Comparison of ENCODE assay signal across 16 cellular contexts in the genomic region with DNA sequence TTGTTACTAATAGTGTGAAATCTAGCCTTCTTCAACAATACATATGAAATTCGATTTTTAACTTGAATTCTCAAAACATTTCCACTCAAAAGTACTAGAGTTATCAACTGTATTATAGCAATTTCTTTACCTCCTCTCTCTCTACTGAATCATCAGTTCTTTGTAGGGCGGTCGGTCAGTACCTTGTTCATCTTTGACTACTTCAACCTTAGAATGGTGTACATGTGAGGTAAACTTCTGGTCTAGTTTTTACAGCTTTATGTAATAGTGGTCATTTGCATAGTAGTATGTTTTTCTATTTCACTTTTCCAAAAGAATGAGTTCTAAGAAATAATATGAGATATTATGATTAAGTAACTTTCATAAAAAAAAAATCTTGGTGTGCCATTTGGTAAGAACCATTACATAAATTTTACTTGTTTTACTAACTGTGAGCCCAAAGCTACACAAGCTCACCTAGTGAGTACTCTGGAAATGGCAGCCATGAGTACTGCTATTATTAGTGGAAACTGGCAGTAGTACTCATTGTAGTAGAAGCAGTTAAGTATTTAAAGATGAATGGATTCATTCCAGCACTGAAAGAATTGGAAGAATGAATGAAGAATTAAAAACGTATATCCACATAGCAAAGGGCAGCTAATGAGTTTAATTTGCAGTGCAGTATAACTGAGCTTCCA. TPM values are rescaled to one million over a fixed set of nuclear protein-coding genes. Genes with fewer than 3 reads are reported as not detected.
DNase-seq lines count a peak whose midpoint lies in the region; ATAC-seq, FAIRE-seq and TF ChIP-seq lines count a peak whose summit lies in the region.
"Had no signal": no experiment of that assay in that cellular context is flagged by ENCODE, and none has a peak within 500 bp of the region (broad histone marks: within the 10 kb centered on the region; RNA-seq: fewer than 3 reads in every experiment).

No MANE protein-coding gene starts in this region.

- ATAC-seq in stimulated activated effector memory CD8-positive, alpha-beta T cell treated with anti-CD3 and anti-CD28 coated beads, Interleukin-12 subunit alpha, Interleukin-12 subunit beta, amount 100 ng/mL, for 72 hours = peak; percentile 52
- ATAC-seq: GM23338 had no signal

- H3K79me1 ChIP-seq in mesendoderm (ENCODE audit: low read length) = no peaks in the 10 kb centered on the region

- no peak for TF ChIP-seq CTCF in SK-N-SH (IDR thresholded peaks at IDR 0.05)

- peaks cover 83% of the 10 kb centered on the region for H3K4me1 Mint-ChIP-seq in activated naive CD4-positive, alpha-beta T cell treated with anti-CD3 and anti-CD28 coated beads, Interleukin-2, amount 50 U/mL, for 24 hours
- H3K4me1 Mint-ChIP-seq in stimulated activated effector memory CD8-positive, alpha-beta T cell treated with anti-CD3 and anti-CD28 coated beads, Interleukin-12 subunit alpha, Interleukin-12 subunit beta, amount 100 ng/mL, for 72 hours = peaks cover 9% of the 10 kb centered on the region

- peak overlapping the region; percentile 5 for H4K8ac ChIP-seq in mesendoderm (ENCODE audit: low read depth, low read length)

- H3K36me3 ChIP-seq in mesendoderm (ENCODE audit: control insufficient read depth, insufficient read depth, low read length) = no peaks in the 10 kb centered on the region
- H3K36me3 ChIP-seq in SK-N-SH (replicated peaks in 1 of 2; ENCODE audit: control insufficient read depth in 1 of 2, insufficient read depth in 2 of 2, low read length in 1 of 2) = no peaks in the 10 kb centered on the region
- H3K36me3 ChIP-seq: BE2C had no signal

- H3K79me2 ChIP-seq in mesendoderm (ENCODE audit: control insufficient read depth, insufficient read depth, low read length) = no peaks in the 10 kb centered on the region
- H3K79me2 ChIP-seq in SK-N-SH (ENCODE audit: insufficient read depth) = no peaks in the 10 kb centered on the region

- no peak overlapping the region for H3K4me2 ChIP-seq in mesendoderm (ENCODE audit: low read length)
- no peak overlapping the region for H3K4me2 ChIP-seq in SK-N-SH
- H3K4me2 ChIP-seq: GM23338 had no signal

- no peak overlapping the region for H2BK5ac ChIP-seq in mesendoderm (ENCODE audit: low read length)

- no peak for TF ChIP-seq EP300 in SK-N-SH (IDR thresholded peaks at IDR 0.05; ENCODE audit: borderline replicate concordance in 1 of 2, low read depth in 1 of 2, low read length in 1 of 2)

- no peak overlapping the region for H4K5ac ChIP-seq in mesendoderm (ENCODE audit: low read length)

- no peak overlapping the region for H2BK120ac ChIP-seq in mesendoderm (ENCODE audit: low read depth, low read length)

- H3K4me3 ChIP-seq in mesendoderm (ENCODE audit: low read length) = no peak overlapping the region
- H3K4me3 ChIP-seq in SK-N-SH (ENCODE audit: low read depth in 2 of 2, low read length in 1 of 2) = no peak overlapping the region
- H3K4me3 ChIP-seq: GM23338 had no signal

- H3K9me2 ChIP-seq in SK-N-SH = no peaks in the 10 kb centered on the region

- no peak overlapping the region for H2AK5ac ChIP-seq in mesendoderm (ENCODE audit: low read length)

- no peak for TF ChIP-seq POLR2A in GM12892 (IDR thresholded peaks at IDR 0.05; ENCODE audit: low read depth, low read length)

- H3K23ac ChIP-seq in mesendoderm (ENCODE audit: low read length) = no peak overlapping the region

- no peaks in the 10 kb centered on the region for H3K4me1 ChIP-seq in mesendoderm (ENCODE audit: control insufficient read depth, low read depth, low read length)
- H3K4me1 ChIP-seq in SK-N-SH (ENCODE audit: control insufficient read depth in 1 of 2, insufficient read depth in 2 of 2, low read depth in 1 of 2, low read length in 1 of 2) = no peaks in the 10 kb centered on the region
- H3K4me1 ChIP-seq: Caco-2 had no signal

- TF ChIP-seq RAD21 in SK-N-SH (IDR thresholded peaks at IDR 0.05; ENCODE audit: low read length) = no peak

- H3K36me3 Mint-ChIP-seq in activated naive CD4-positive, alpha-beta T cell treated with anti-CD3 and anti-CD28 coated beads, Interleukin-2, amount 50 U/mL, for 24 hours = peaks cover 7% of the 10 kb centered on the region
- H3K36me3 Mint-ChIP-seq in stimulated activated effector memory CD8-positive, alpha-beta T cell treated with anti-CD3 and anti-CD28 coated beads, Interleukin-12 subunit alpha, Interleukin-12 subunit beta, amount 100 ng/mL, for 72 hours = no peaks in the 10 kb centered on the region

- H3K4ac ChIP-seq in mesendoderm (ENCODE audit: low read depth, low read length) = no peak overlapping the region

- DNase-seq in activated naive CD4-positive, alpha-beta T cell (lab: John Stamatoyannopoulos, UW) = no peak
- DNase-seq in GM12892 (ENCODE audit: insufficient read length) (no peak), mesendoderm (no peak), SK-N-SH (no peak), Ammon's horn (ENCODE audit: low spot score) (no peak)
- no peak for DNase-seq in stimulated activated effector memory CD8-positive, alpha-beta T cell treated with anti-CD3 and anti-CD28 coated beads, Interleukin-12 subunit alpha, Interleukin-12 subunit beta, amount 100 ng/mL, for 72 hours (ENCODE audit: low spot score in 2 of 2)
- DNase-seq: BE2C; C1 segment of cervical spinal cord; Caco-2; CD4-positive, alpha-beta T cell; HCEC 1CT had no signal

- no CpG with 5 or more reads among the region's 4 CpGs for WGBS in mesendoderm (ENCODE audit: extremely low coverage, insufficient coverage, low lambda C conversion rate)
- WGBS in SK-N-SH (ENCODE audit: low lambda C conversion rate) = 82% methylated on average over 4 of the region's 4 CpGs

- POLR2A ChIA-PET in SK-N-SH (lab: Yijun Ruan, JAX) = no interaction called here

- H3K9me3 Mint-ChIP-seq in activated naive CD4-positive, alpha-beta T cell treated with anti-CD3 and anti-CD28 coated beads, Interleukin-2, amount 50 U/mL, for 24 hours = no peaks in the 10 kb centered on the region
- no peaks in the 10 kb centered on the region for H3K9me3 Mint-ChIP-seq in stimulated activated effector memory CD8-positive, alpha-beta T cell treated with anti-CD3 and anti-CD28 coated beads, Interleukin-12 subunit alpha, Interleukin-12 subunit beta, amount 100 ng/mL, for 72 hours
- H3K9me3 Mint-ChIP-seq: CD4-positive, alpha-beta T cell; GM23338 had no signal

- FAIRE-seq in GM12892 (lab: Jason Lieb, UNC) = peak; percentile 50
- FAIRE-seq: G401.6, H54 had no signal

- H3K27me3 ChIP-seq in mesendoderm (ENCODE audit: insufficient read depth, low read length, poor library complexity) (no peaks in the 10 kb centered on the region), SK-N-SH (ENCODE audit: insufficient read depth) (no peaks in the 10 kb centered on the region)
- H3K27me3 ChIP-seq: BE2C had no signal

- no peaks in the 10 kb centered on the region for H3K27me3 Mint-ChIP-seq in activated naive CD4-positive, alpha-beta T cell treated with anti-CD3 and anti-CD28 coated beads, Interleukin-2, amount 50 U/mL, for 24 hours
- H3K27me3 Mint-ChIP-seq: CD4-positive, alpha-beta T cell had no signal

- no peak overlapping the region for H2AFZ ChIP-seq in SK-N-SH (ENCODE audit: low read depth)
- H2AFZ ChIP-seq: GM23338 had no signal

- H3K18ac ChIP-seq in mesendoderm (ENCODE audit: low read length) = no peak overlapping the region

- no peak overlapping the region for H3K4me3 Mint-ChIP-seq in activated naive CD4-positive, alpha-beta T cell treated with anti-CD3 and anti-CD28 coated beads, Interleukin-2, amount 50 U/mL, for 24 hours
- no peak overlapping the region for H3K4me3 Mint-ChIP-seq in stimulated activated effector memory CD8-positive, alpha-beta T cell treated with anti-CD3 and anti-CD28 coated beads, Interleukin-12 subunit alpha, Interleukin-12 subunit beta, amount 100 ng/mL, for 72 hours
- H3K4me3 Mint-ChIP-seq: CD4-positive, alpha-beta T cell; GM23338 had no signal

- H3K9me3 ChIP-seq in SK-N-SH = no peaks in the 10 kb centered on the region
- H3K9me3 ChIP-seq: Caco-2 had no signal

- no peaks in the 10 kb centered on the region for H3F3A ChIP-seq in SK-N-SH (replicated peaks; ENCODE audit: insufficient read depth)

- no peak overlapping the region for H2BK15ac ChIP-seq in mesendoderm (replicated peaks; ENCODE audit: low read depth)

- CTCF ChIA-PET in SK-N-SH (lab: Yijun Ruan, JAX) = interaction anchor here (0.9 to 1.0 kb wide), 2 partner anchors 15 to 50 kb away, joined by 3 read pairs; no protein-coding TSS in a partner anchor

- H3K27ac ChIP-seq in mesendoderm (ENCODE audit: low read depth, low read length) (no peak overlapping the region), SK-N-SH (ENCODE audit: low read depth in 2 of 2, low read length in 1 of 2) (no peak overlapping the region)
- H3K27ac ChIP-seq: HL-60 had no signal

- H3K27ac Mint-ChIP-seq in activated naive CD4-positive, alpha-beta T cell treated with anti-CD3 and anti-CD28 coated beads, Interleukin-2, amount 50 U/mL, for 24 hours = peak overlapping the region; percentile 84
- no peak overlapping the region for H3K27ac Mint-ChIP-seq in stimulated activated effector memory CD8-positive, alpha-beta T cell treated with anti-CD3 and anti-CD28 coated beads, Interleukin-12 subunit alpha, Interleukin-12 subunit beta, amount 100 ng/mL, for 72 hours
- H3K27ac Mint-ChIP-seq: CD4-positive, alpha-beta T cell; GM23338 had no signal

- H3K56ac ChIP-seq in mesendoderm (ENCODE audit: low read length) = no peak overlapping the region

- H3K9ac ChIP-seq in mesendoderm (ENCODE audit: low read length) = no peak overlapping the region
- H3K9ac ChIP-seq in SK-N-SH = no peak overlapping the region

- H4K20me1 ChIP-seq in SK-N-SH (ENCODE audit: insufficient read depth) = no peaks in the 10 kb centered on the region; the same call in 1 of the 2 replicates

TF ChIP-seq in SK-N-SH, 30 proteins besides CTCF, POLR2A, EP300 and RAD21 (continues in another document):
- TF ChIP-seq TEAD4 (IDR thresholded peaks at IDR 0.05; ENCODE audit: borderline replicate concordance, insufficient read depth) = no peak
- no peak for TF ChIP-seq GABPA (IDR thresholded peaks at IDR 0.05; ENCODE audit: low read depth)
- TF ChIP-seq RFX5 (IDR thresholded peaks at IDR 0.05; ENCODE audit: low read length) = no peak
- TF ChIP-seq EZH2phosphoT487 (IDR thresholded peaks at IDR 0.05; ENCODE audit: borderline replicate concordance, low read depth) = no peak
- TF ChIP-seq, protein P1, sequence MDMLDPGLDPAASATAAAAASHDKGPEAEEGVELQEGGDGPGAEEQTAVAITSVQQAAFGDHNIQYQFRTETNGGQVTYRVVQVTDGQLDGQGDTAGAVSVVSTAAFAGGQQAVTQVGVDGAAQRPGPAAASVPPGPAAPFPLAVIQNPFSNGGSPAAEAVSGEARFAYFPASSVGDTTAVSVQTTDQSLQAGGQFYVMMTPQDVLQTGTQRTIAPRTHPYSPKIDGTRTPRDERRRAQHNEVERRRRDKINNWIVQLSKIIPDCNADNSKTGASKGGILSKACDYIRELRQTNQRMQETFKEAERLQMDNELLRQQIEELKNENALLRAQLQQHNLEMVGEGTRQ (IDR thresholded peaks at IDR 0.05; ENCODE audit: borderline replicate concordance, low read depth, low read length) = no peak
- TF ChIP-seq GATA2 (CRISPR knock-in tag; IDR thresholded peaks at IDR 0.05) = no peak
- no peak for TF ChIP-seq FOSL2 (IDR thresholded peaks at IDR 0.05; ENCODE audit: borderline replicate concordance, low read depth)

RNA-seq across cellular contexts. Expression of gene SESN3, which starts 30.1 kb away (rescaled TPM):
- 2.6 TPM for polyA plus RNA-seq in GM12892 (2012; ENCODE audit: missing spikeins)
- 1.5 TPM for polyA plus RNA-seq in mesendoderm (2013, experiment 1 of 2)
- 1.5 TPM for polyA plus RNA-seq in mesendoderm (2013, experiment 2 of 2)
- 1.7 and 2.2 TPM in 2 replicates for polyA plus RNA-seq in SK-N-SH (2012; rRNA removed)
- 2.9 and 3.4 TPM in 2 replicates for polyA plus RNA-seq in SK-N-SH (2012; cell fraction: cytosol; rRNA removed)
- 1.6 and 2.9 TPM in 2 replicates for polyA plus RNA-seq in SK-N-SH (2012; cell fraction: nucleus; rRNA removed)
